In the genomic region with DNA sequence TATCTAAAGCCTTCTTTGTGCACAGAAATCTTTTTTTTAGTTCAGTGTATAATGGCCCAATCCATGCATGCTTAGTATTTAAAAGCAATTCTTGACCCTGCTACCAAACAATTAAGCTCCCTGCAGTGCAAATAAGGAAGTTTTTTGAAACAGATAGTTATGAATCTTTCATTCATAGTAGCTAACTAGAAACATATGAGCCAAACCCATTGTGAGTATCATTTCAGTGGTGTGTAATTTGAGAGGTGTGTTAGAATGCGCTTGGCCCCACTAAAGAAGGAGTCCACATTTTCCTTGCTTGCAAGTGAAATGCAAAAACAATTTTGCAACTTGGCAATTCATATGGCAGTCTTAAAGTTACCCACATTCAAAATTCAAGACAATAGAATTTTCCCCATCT, we compare ENCODE assay signal across 2 cellular contexts.
TF ChIP-seq lines count a peak whose summit lies in the region.

No MANE protein-coding gene starts in this region.

TF ChIP-seq in HepG2, 621 proteins besides CTCF, POLR2A, EP300 and RAD21:
- TF ChIP-seq, protein P1, sequence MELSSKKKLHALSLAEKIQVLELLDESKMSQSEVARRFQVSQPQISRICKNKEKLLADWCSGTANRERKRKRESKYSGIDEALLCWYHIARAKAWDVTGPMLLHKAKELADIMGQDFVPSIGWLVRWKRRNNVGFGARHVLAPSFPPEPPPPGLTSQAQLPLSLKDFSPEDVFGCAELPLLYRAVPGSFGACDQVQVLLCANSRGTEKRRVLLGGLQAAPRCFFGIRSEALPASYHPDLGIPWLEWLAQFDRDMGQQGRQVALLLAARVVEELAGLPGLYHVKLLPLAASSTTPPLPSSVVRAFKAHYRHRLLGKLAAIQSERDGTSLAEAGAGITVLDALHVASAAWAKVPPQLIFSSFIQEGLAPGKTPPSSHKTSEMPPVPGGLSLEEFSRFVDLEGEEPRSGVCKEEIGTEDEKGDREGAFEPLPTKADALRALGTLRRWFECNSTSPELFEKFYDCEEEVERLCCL (CRISPR knock-in tag; IDR thresholded peaks at IDR 0.05; ENCODE audit: borderline replicate concordance), result no peak
- no peak for TF ChIP-seq MBD4 (IDR thresholded peaks at IDR 0.05; ENCODE audit: borderline replicate concordance, low read length)
- TF ChIP-seq CHD4 (IDR thresholded peaks at IDR 0.05; ENCODE audit: borderline replicate concordance, low read length), result no peak
- TF ChIP-seq ZNF121 (CRISPR knock-in tag; IDR thresholded peaks at IDR 0.05), result no peak
- no peak for TF ChIP-seq MBNL3 (CRISPR knock-in tag; conservative IDR thresholded peaks at IDR 0.05)
- no peak for TF ChIP-seq ZNF562 (CRISPR knock-in tag; IDR thresholded peaks at IDR 0.05; ENCODE audit: borderline replicate concordance)
- TF ChIP-seq, protein P2, sequence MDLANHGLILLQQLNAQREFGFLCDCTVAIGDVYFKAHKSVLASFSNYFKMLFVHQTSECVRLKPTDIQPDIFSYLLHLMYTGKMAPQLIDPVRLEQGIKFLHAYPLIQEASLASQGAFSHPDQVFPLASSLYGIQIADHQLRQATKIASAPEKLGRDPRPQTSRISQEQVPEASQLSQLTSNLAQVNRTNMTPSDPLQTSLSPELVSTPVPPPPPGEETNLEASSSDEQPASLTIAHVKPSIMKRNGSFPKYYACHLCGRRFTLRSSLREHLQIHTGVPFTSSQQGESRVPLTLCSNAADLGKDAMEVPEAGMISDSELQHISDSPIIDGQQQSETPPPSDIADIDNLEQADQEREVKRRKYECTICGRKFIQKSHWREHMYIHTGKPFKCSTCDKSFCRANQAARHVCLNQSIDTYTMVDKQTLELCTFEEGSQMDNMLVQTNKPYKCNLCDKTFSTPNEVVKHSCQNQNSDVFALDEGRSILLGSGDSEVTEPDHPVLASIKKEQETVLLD (CRISPR knock-in tag; IDR thresholded peaks at IDR 0.05; ENCODE audit: low read depth), result no peak
- no peak for TF ChIP-seq ZBTB42 (CRISPR knock-in tag; IDR thresholded peaks at IDR 0.05)
- TF ChIP-seq, protein P3, sequence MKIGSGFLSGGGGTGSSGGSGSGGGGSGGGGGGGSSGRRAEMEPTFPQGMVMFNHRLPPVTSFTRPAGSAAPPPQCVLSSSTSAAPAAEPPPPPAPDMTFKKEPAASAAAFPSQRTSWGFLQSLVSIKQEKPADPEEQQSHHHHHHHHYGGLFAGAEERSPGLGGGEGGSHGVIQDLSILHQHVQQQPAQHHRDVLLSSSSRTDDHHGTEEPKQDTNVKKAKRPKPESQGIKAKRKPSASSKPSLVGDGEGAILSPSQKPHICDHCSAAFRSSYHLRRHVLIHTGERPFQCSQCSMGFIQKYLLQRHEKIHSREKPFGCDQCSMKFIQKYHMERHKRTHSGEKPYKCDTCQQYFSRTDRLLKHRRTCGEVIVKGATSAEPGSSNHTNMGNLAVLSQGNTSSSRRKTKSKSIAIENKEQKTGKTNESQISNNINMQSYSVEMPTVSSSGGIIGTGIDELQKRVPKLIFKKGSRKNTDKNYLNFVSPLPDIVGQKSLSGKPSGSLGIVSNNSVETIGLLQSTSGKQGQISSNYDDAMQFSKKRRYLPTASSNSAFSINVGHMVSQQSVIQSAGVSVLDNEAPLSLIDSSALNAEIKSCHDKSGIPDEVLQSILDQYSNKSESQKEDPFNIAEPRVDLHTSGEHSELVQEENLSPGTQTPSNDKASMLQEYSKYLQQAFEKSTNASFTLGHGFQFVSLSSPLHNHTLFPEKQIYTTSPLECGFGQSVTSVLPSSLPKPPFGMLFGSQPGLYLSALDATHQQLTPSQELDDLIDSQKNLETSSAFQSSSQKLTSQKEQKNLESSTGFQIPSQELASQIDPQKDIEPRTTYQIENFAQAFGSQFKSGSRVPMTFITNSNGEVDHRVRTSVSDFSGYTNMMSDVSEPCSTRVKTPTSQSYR (CRISPR knock-in tag; IDR thresholded peaks at IDR 0.05; ENCODE audit: borderline replicate concordance), result no peak

TF ChIP-seq in HEK293T, 16 proteins besides CTCF, POLR2A, EP300 and RAD21:
- TF ChIP-seq LEF1 (IDR thresholded peaks at IDR 0.05; ENCODE audit: borderline replicate concordance) (no peak), TARDBP (IDR thresholded peaks at IDR 0.05) (no peak), ARNT (IDR thresholded peaks at IDR 0.05) (no peak), CTBP1 (IDR thresholded peaks at IDR 0.05; ENCODE audit: borderline replicate concordance) (no peak), BHLHE40 (IDR thresholded peaks at IDR 0.05; ENCODE audit: borderline replicate concordance) (no peak), NFRKB (IDR thresholded peaks at IDR 0.05) (no peak), FOXM1 (IDR thresholded peaks at IDR 0.05; ENCODE audit: borderline replicate concordance) (no peak), ELF4 (IDR thresholded peaks at IDR 0.05) (no peak), SP1 (IDR thresholded peaks at IDR 0.05) (no peak)
- TF ChIP-seq, protein P4, sequence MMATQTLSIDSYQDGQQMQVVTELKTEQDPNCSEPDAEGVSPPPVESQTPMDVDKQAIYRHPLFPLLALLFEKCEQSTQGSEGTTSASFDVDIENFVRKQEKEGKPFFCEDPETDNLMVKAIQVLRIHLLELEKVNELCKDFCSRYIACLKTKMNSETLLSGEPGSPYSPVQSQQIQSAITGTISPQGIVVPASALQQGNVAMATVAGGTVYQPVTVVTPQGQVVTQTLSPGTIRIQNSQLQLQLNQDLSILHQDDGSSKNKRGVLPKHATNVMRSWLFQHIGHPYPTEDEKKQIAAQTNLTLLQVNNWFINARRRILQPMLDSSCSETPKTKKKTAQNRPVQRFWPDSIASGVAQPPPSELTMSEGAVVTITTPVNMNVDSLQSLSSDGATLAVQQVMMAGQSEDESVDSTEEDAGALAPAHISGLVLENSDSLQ (IDR thresholded peaks at IDR 0.05), result no peak
